In genomic region chr17:66460558-66460957, GRCh38 we compare ENCODE assay signal across 16 cellular contexts.
A peak's percentile ranks its signal among the peaks of the same experiment; 100 is the strongest.
DNase-seq lines count a peak whose midpoint lies in the region; ATAC-seq and TF ChIP-seq lines count a peak whose summit lies in the region.
"Had no signal": no experiment of that assay in that cellular context is flagged by ENCODE, and none has a peak within 500 bp of the region (broad histone marks: within the 10 kb centered on the region; RNA-seq: fewer than 3 reads in every experiment).

No MANE protein-coding gene starts in this region.

- H3K27ac ChIP-seq in SK-N-SH (ENCODE audit: low read depth in 2 of 2, low read length in 1 of 2) = peak overlapping the region; percentile 75 to 93
- H3K27ac ChIP-seq in adrenal gland = peak overlapping the region; percentile 46 to 84 (median 65)
- peak overlapping the region; percentile 90 for H3K27ac ChIP-seq in mesenchymal stem cell (ENCODE audit: low read length, poor library complexity, severe bottlenecking)
- H3K27ac ChIP-seq in upper lobe of left lung = peak overlapping the region in 3 of 4 donors; percentile 13 to 35 (median 25)
- H3K27ac ChIP-seq: 22Rv1, neural progenitor cell, thyroid gland had no signal

- TF ChIP-seq POLR2A in adrenal gland (IDR thresholded peaks at IDR 0.05) = no peak
- TF ChIP-seq POLR2A in upper lobe of left lung (IDR thresholded peaks at IDR 0.05) = no peak

- no peak for TF ChIP-seq EP300 in SK-N-SH (IDR thresholded peaks at IDR 0.05; ENCODE audit: borderline replicate concordance in 1 of 2, low read depth in 1 of 2, low read length in 1 of 2)
- no peak for TF ChIP-seq EP300 in upper lobe of left lung (IDR thresholded peaks at IDR 0.05)

- H3K4me1 ChIP-seq in SK-N-SH (ENCODE audit: control insufficient read depth in 1 of 2, insufficient read depth in 2 of 2, low read depth in 1 of 2, low read length in 1 of 2) = peaks cover 12 to 54% of the 10 kb centered on the region in 2 experiments
- peaks cover 8 to 43% of the 10 kb centered on the region in 2 donors for H3K4me1 ChIP-seq in adrenal gland (replicated peaks in 1 of 2)
- peaks cover 13% of the 10 kb centered on the region for H3K4me1 ChIP-seq in mesenchymal stem cell (ENCODE audit: control insufficient read depth, insufficient read depth, low read depth, low read length)
- peaks cover 20 to 27% (median 24%) of the 10 kb centered on the region in 4 donors for H3K4me1 ChIP-seq in upper lobe of left lung
- H3K4me1 ChIP-seq: neural progenitor cell, thyroid gland had no signal

- H2BK15ac ChIP-seq in mesenchymal stem cell (ENCODE audit: low read depth, poor library complexity, severe bottlenecking) = no peak overlapping the region

- peak overlapping the region in 1 of 2 experiments; percentile 45 for H3K14ac ChIP-seq in mesenchymal stem cell (ENCODE audit: low read length in 2 of 2)

- H3K4ac ChIP-seq in mesenchymal stem cell (ENCODE audit: low read depth in 1 of 2, low read length in 2 of 2) = peak overlapping the region; percentile 42 to 91

- peak overlapping the region; percentile 59 to 65 for H2BK12ac ChIP-seq in mesenchymal stem cell (ENCODE audit: low read length in 2 of 2)

- peak overlapping the region; percentile 60 for H2BK5ac ChIP-seq in mesenchymal stem cell (ENCODE audit: low read depth, low read length, poor library complexity, severe bottlenecking)

- H3K36me3 ChIP-seq in SK-N-SH (replicated peaks in 1 of 2; ENCODE audit: control insufficient read depth in 1 of 2, insufficient read depth in 2 of 2, low read length in 1 of 2) (peaks cover 9 to 18% of the 10 kb centered on the region in 2 experiments), adrenal gland (replicated peaks in 1 of 2) (no peaks in the 10 kb centered on the region), mesenchymal stem cell (ENCODE audit: control insufficient read depth in 1 of 2, insufficient read depth in 2 of 2, low read depth in 1 of 2, low read length in 2 of 2) (no peaks in the 10 kb centered on the region), upper lobe of left lung (no peaks in the 10 kb centered on the region)
- H3K36me3 ChIP-seq: BE2C, neural progenitor cell, thyroid gland had no signal

- peak overlapping the region; percentile 47; the same call in 1 of the 2 replicates for H3K9ac ChIP-seq in SK-N-SH
- H3K9ac ChIP-seq in mesenchymal stem cell (ENCODE audit: low read length) = peak overlapping the region; percentile 62
- H3K9ac ChIP-seq: neural progenitor cell had no signal

- 94% methylated on average over 6 of the region's 6 CpGs for WGBS in SK-N-SH (ENCODE audit: low lambda C conversion rate)
- WGBS in adrenal gland, 4 donors = 85 to 97% (median 88%) methylated on average over 3 to 6 of the region's 6 CpGs
- WGBS in mesenchymal stem cell = 92% methylated on average over 6 of the region's 6 CpGs
- WGBS in upper lobe of left lung, 2 donors = 71 to 78% methylated on average over 6 of the region's 6 CpGs

- H2AFZ ChIP-seq in SK-N-SH (ENCODE audit: low read depth) = no peak overlapping the region
- no peak overlapping the region for H2AFZ ChIP-seq in mesenchymal stem cell (ENCODE audit: low read depth, low read length)
- H2AFZ ChIP-seq: neural progenitor cell had no signal

- TF ChIP-seq CTCF in SK-N-SH (IDR thresholded peaks at IDR 0.05) (no peak), adrenal gland (IDR thresholded peaks at IDR 0.05) (no peak), upper lobe of left lung (IDR thresholded peaks at IDR 0.05) (no peak)

- no peaks in the 10 kb centered on the region for H4K20me1 ChIP-seq in SK-N-SH (ENCODE audit: insufficient read depth)

- H3F3A ChIP-seq in SK-N-SH (replicated peaks; ENCODE audit: insufficient read depth) = peaks cover 56% of the 10 kb centered on the region

- no peaks in the 10 kb centered on the region for H3K9me2 ChIP-seq in SK-N-SH

- no peaks in the 10 kb centered on the region for H3K27me3 ChIP-seq in SK-N-SH (ENCODE audit: insufficient read depth)
- no peaks in the 10 kb centered on the region for H3K27me3 ChIP-seq in adrenal gland
- H3K27me3 ChIP-seq in mesenchymal stem cell (ENCODE audit: control insufficient read depth in 1 of 2, insufficient read depth in 1 of 2, low read length in 2 of 2) = no peaks in the 10 kb centered on the region
- no peaks in the 10 kb centered on the region for H3K27me3 ChIP-seq in upper lobe of left lung
- H3K27me3 ChIP-seq: BE2C, neural progenitor cell, thyroid gland had no signal

- H3K4me3 ChIP-seq in SK-N-SH (ENCODE audit: low read depth in 2 of 2, low read length in 1 of 2) (no peak overlapping the region), adrenal gland (no peak overlapping the region), mesenchymal stem cell (ENCODE audit: insufficient read depth in 1 of 2, low read depth in 1 of 2, low read length in 2 of 2) (no peak overlapping the region), upper lobe of left lung (no peak overlapping the region)
- H3K4me3 ChIP-seq: neural progenitor cell, thyroid gland had no signal

- H3K23ac ChIP-seq in mesenchymal stem cell (ENCODE audit: low read length in 2 of 2) = no peak overlapping the region

- no peak for TF ChIP-seq RAD21 in SK-N-SH (IDR thresholded peaks at IDR 0.05; ENCODE audit: low read length)

- ATAC-seq in SK-N-SH treated with all-trans-retinoic acid at 6 μM for 48 hours = no peak
- ATAC-seq in upper lobe of left lung (ENCODE audit: low FRiP score in 2 of 2) = no peak
- no peak for ATAC-seq in HG02870 (IDR thresholded peaks at IDR 0.05; ENCODE audit: unreplicated experiment)

- H4K8ac ChIP-seq in mesenchymal stem cell (ENCODE audit: low read length) = peak overlapping the region; percentile 67

- CTCF ChIA-PET in SK-N-SH (lab: Yijun Ruan, JAX) = interaction anchor here (0.6 to 1.1 kb wide), 3 partner anchors 15 to 329 kb away, joined by 3 read pairs; no protein-coding TSS in a partner anchor

- peak overlapping the region; percentile 63 to 93 for H3K18ac ChIP-seq in mesenchymal stem cell (ENCODE audit: low read depth in 1 of 2, low read length in 2 of 2)

- H3K79me2 ChIP-seq in SK-N-SH (ENCODE audit: insufficient read depth) = peaks cover 91% of the 10 kb centered on the region

- H3K9me3 ChIP-seq in SK-N-SH = no peaks in the 10 kb centered on the region
- H3K9me3 ChIP-seq in adrenal gland (replicated peaks in 1 of 3) = no peaks in the 10 kb centered on the region
- H3K9me3 ChIP-seq in mesenchymal stem cell (ENCODE audit: control insufficient read depth, low read length) = no peaks in the 10 kb centered on the region
- peaks cover 0 to 3% (median 0%) of the 10 kb centered on the region in 4 donors for H3K9me3 ChIP-seq in upper lobe of left lung
- H3K9me3 ChIP-seq: BE2C, thyroid gland had no signal

- POLR2A ChIA-PET in SK-N-SH (lab: Yijun Ruan, JAX) = no interaction called here

- H3K4me2 ChIP-seq in SK-N-SH (peak overlapping the region; percentile 66), mesenchymal stem cell (ENCODE audit: low read length, poor library complexity, severe bottlenecking) (no peak overlapping the region)
- H3K4me2 ChIP-seq: neural progenitor cell had no signal

- intact Hi-C loops in adrenal gland (cut with DNase I) = no loop called here

- H3K79me1 ChIP-seq in mesenchymal stem cell (replicated peaks; ENCODE audit: low read length, poor library complexity, severe bottlenecking) = peaks cover 23% of the 10 kb centered on the region

- peak overlapping the region; percentile 69 for H2BK120ac ChIP-seq in mesenchymal stem cell (ENCODE audit: low read depth, low read length)

- DNase-seq in SK-N-SH (no peak), adrenal gland (no peak), mesenchymal stem cell (no peak), upper lobe of left lung (no peak), NAMALWA (ENCODE audit: low spot score) (no peak)
- DNase-seq in activated naive CD4-positive, alpha-beta T cell (lab: John Stamatoyannopoulos, UW) = no peak
- DNase-seq: activated naive CD8-positive, alpha-beta T cell treated with anti-CD3 and anti-CD28 coated beads for 36 hours; BE2C; left cardiac atrium; NCI-H1417; NCI-H69; thyroid gland had no signal

- peak overlapping the region; percentile 24 for H2AK5ac ChIP-seq in mesenchymal stem cell (ENCODE audit: low read length, severe bottlenecking)

- H4K91ac ChIP-seq in mesenchymal stem cell (ENCODE audit: low read length) = peak overlapping the region; percentile 90

TF ChIP-seq in SK-N-SH, 30 proteins besides CTCF, POLR2A, EP300 and RAD21 (continues in another document):
- TF ChIP-seq GATA2 (CRISPR knock-in tag; IDR thresholded peaks at IDR 0.05) = no peak
- TF ChIP-seq, protein P1, sequence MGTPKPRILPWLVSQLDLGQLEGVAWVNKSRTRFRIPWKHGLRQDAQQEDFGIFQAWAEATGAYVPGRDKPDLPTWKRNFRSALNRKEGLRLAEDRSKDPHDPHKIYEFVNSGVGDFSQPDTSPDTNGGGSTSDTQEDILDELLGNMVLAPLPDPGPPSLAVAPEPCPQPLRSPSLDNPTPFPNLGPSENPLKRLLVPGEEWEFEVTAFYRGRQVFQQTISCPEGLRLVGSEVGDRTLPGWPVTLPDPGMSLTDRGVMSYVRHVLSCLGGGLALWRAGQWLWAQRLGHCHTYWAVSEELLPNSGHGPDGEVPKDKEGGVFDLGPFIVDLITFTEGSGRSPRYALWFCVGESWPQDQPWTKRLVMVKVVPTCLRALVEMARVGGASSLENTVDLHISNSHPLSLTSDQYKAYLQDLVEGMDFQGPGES (IDR thresholded peaks at IDR 0.05; ENCODE audit: low read depth, low read length) = no peak
- no peak for TF ChIP-seq EZH2phosphoT487 (IDR thresholded peaks at IDR 0.05; ENCODE audit: borderline replicate concordance, low read depth)
- no peak for TF ChIP-seq GABPA (IDR thresholded peaks at IDR 0.05; ENCODE audit: low read depth)
- no peak for TF ChIP-seq SMC3 (IDR thresholded peaks at IDR 0.05; ENCODE audit: low read depth, low read length)

TF ChIP-seq in SK-N-SH treated with all-trans-retinoic acid at 6 μM for 48 hours, 23 proteins besides CTCF, POLR2A, EP300 and RAD21:
- TF ChIP-seq RARB (CRISPR knock-in tag; IDR thresholded peaks at IDR 0.05) (no peak), PPARA (CRISPR knock-in tag; IDR thresholded peaks at IDR 0.05; ENCODE audit: borderline replicate concordance) (no peak)

Comparison
In these comparisons a context has a peak if more than half of its experiments do, and no peak if none do; other contexts are left out.
1. H3K27ac ChIP-seq: peak in every context shown above with its lines; median percentile 90 in mesenchymal stem cell; 84 in SK-N-SH; 65 in adrenal gland; 25 in upper lobe of left lung.